12 cellular contexts compared by ENCODE assay signal in the genomic region with DNA sequence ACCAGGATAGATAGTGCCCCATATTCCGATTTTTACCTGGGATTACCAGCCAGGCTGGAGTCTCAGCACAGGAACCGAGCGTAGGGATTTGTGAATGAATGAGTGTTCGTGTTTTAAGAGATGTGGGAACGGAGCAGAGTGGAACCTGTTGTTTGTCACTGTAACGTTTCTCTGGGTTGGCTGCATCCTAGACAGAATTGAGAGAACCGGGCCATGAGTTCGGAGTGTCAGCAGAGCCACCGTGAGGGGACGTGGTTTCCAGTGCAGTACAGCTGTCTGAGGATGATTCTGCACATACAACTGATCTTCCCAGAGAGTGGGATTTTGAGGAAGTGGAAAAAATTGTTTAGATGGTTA. TPM values are rescaled to one million over a fixed set of nuclear protein-coding genes. Genes with fewer than 3 reads are reported as not detected.
A peak's percentile ranks its signal among the peaks of the same experiment; 100 is the strongest.
DNase-seq lines count a peak whose midpoint lies in the region; ATAC-seq and TF ChIP-seq lines count a peak whose summit lies in the region.
"Had no signal": no experiment of that assay in that cellular context is flagged by ENCODE, and none has a peak within 500 bp of the region (broad histone marks: within the 10 kb centered on the region; RNA-seq: fewer than 3 reads in every experiment).

No MANE protein-coding gene starts in this region.

- TF ChIP-seq POLR2A in esophagus squamous epithelium (IDR thresholded peaks at IDR 0.05), result no peak

- peak overlapping the region; percentile 75 for H3K4me2 ChIP-seq in parathyroid adenoma (ENCODE audit: low read length)

- ATAC-seq in CD4-positive, CD25-positive, alpha-beta regulatory T cell (ENCODE audit: low read depth in 2 of 2), result no peak
- peak in 1 of 4 experiments; percentile 27 for ATAC-seq in T-cell (replicated peaks in 1 of 4)
- no peak for ATAC-seq in HG03097 (IDR thresholded peaks at IDR 0.05; ENCODE audit: low FRiP score, unreplicated experiment)
- no peak for ATAC-seq in GM21526 (IDR thresholded peaks at IDR 0.05; ENCODE audit: low FRiP score, unreplicated experiment)
- ATAC-seq in GM19452 (IDR thresholded peaks at IDR 0.05; ENCODE audit: unreplicated experiment), result no peak

- peak overlapping the region; percentile 81 for H2AFZ ChIP-seq in parathyroid adenoma

- intact Hi-C loops in esophagus squamous epithelium (cut with DNase I), result no loop called here

- no peaks in the 10 kb centered on the region for H3K36me3 ChIP-seq in CD4-positive, CD25-positive, alpha-beta regulatory T cell (ENCODE audit: control insufficient read depth, insufficient read depth, low read length)
- no peaks in the 10 kb centered on the region for H3K36me3 ChIP-seq in esophagus squamous epithelium
- no peaks in the 10 kb centered on the region for H3K36me3 ChIP-seq in parathyroid adenoma (ENCODE audit: control insufficient read depth, insufficient read depth, low read length)

- H3K27me3 ChIP-seq in CD4-positive, CD25-positive, alpha-beta regulatory T cell (ENCODE audit: control insufficient read depth, insufficient read depth, low read length), result peaks cover 30% of the 10 kb centered on the region
- peaks cover 0 to 81% (median 9%) of the 10 kb centered on the region in 4 donors for H3K27me3 ChIP-seq in esophagus squamous epithelium
- no peaks in the 10 kb centered on the region for H3K27me3 ChIP-seq in parathyroid adenoma (ENCODE audit: control insufficient read depth, insufficient read depth, low read length)

- H3K27ac ChIP-seq in CD4-positive, CD25-positive, alpha-beta regulatory T cell (ENCODE audit: insufficient read depth, low read length, poor library complexity, severe bottlenecking), result no peak overlapping the region
- H3K27ac ChIP-seq in esophagus squamous epithelium, result no peak overlapping the region
- no peak overlapping the region for H3K27ac ChIP-seq in parathyroid adenoma

- no peak overlapping the region for H3K4me3 ChIP-seq in CD4-positive, CD25-positive, alpha-beta regulatory T cell (ENCODE audit: low read depth, low read length)
- H3K4me3 ChIP-seq in esophagus squamous epithelium, result peak overlapping the region; percentile 34 to 75 (median 52)
- no peak overlapping the region for H3K4me3 ChIP-seq in parathyroid adenoma (ENCODE audit: low read depth, low read length)

- DNase-seq in CD4-positive, CD25-positive, alpha-beta regulatory T cell, result no peak
- DNase-seq in T-cell (peak in 1 of 34 experiments; percentile 9), esophagus squamous epithelium (lab: John Stamatoyannopoulos, UW) (no peak), kidney glomerular epithelial cell (lab: John Stamatoyannopoulos, UW) (no peak)
- DNase-seq: activated gamma-delta T cell, NCI-H187 treated with DMSO at 0.1 percent for 48 hours had no signal

- CTCF ChIA-PET in T-cell (lab: Charles Lee), result interaction anchor here (0.5 to 1.2 kb wide), 2 partner anchors 9 to 67 kb away, joined by 3 to 4 read pairs; no protein-coding TSS in a partner anchor

- peaks cover 50% of the 10 kb centered on the region for H3K27me3 Mint-ChIP-seq in CD4-positive, CD25-positive, alpha-beta regulatory T cell
- H3K27me3 Mint-ChIP-seq in T-cell, result peaks cover 59 to 66% of the 10 kb centered on the region in 2 donors

- no peaks in the 10 kb centered on the region for H3K9me3 ChIP-seq in CD4-positive, CD25-positive, alpha-beta regulatory T cell (ENCODE audit: control insufficient read depth in 2 of 2, low read length in 2 of 2)
- no peaks in the 10 kb centered on the region for H3K9me3 ChIP-seq in esophagus squamous epithelium
- H3K9me3 ChIP-seq in parathyroid adenoma (ENCODE audit: control insufficient read depth, low read length), result no peaks in the 10 kb centered on the region

- TF ChIP-seq CTCF in esophagus squamous epithelium (IDR thresholded peaks at IDR 0.05) (no peak), parathyroid adenoma (IDR thresholded peaks at IDR 0.05) (no peak)

- H3K4me3 Mint-ChIP-seq in CD4-positive, CD25-positive, alpha-beta regulatory T cell, result peak overlapping the region in 3 of 4 donors; percentile 19 to 62 (median 52)
- peak overlapping the region; percentile 67 to 80 (median 70) for H3K4me3 Mint-ChIP-seq in T-cell

- WGBS in esophagus squamous epithelium, 2 donors, result 16 to 24% methylated on average over 7 to 10 of the region's 10 CpGs

- no peaks in the 10 kb centered on the region for H3K36me3 Mint-ChIP-seq in CD4-positive, CD25-positive, alpha-beta regulatory T cell
- H3K36me3 Mint-ChIP-seq in T-cell, result no peaks in the 10 kb centered on the region

- H3K4me1 ChIP-seq in CD4-positive, CD25-positive, alpha-beta regulatory T cell (ENCODE audit: control insufficient read depth, insufficient read depth, low read length, poor library complexity, severe bottlenecking), result peaks cover 9% of the 10 kb centered on the region
- peaks cover 4 to 16% (median 9%) of the 10 kb centered on the region in 3 donors for H3K4me1 ChIP-seq in esophagus squamous epithelium
- no peaks in the 10 kb centered on the region for H3K4me1 ChIP-seq in parathyroid adenoma

- H3K9ac ChIP-seq in parathyroid adenoma, result no peak overlapping the region

- H3K27ac Mint-ChIP-seq in CD4-positive, CD25-positive, alpha-beta regulatory T cell, result peak overlapping the region in 1 of 3 donors; percentile 5
- no peak overlapping the region for H3K27ac Mint-ChIP-seq in T-cell

- H3K9me3 Mint-ChIP-seq in CD4-positive, CD25-positive, alpha-beta regulatory T cell, result peaks cover 0 to 9% (median 0%) of the 10 kb centered on the region in 7 donors
- no peaks in the 10 kb centered on the region for H3K9me3 Mint-ChIP-seq in T-cell

- POLR2A ChIA-PET in T-cell (lab: Charles Lee), result no interaction called here

- peaks cover 0 to 15% (median under 1%) of the 10 kb centered on the region in 4 donors for H3K4me1 Mint-ChIP-seq in CD4-positive, CD25-positive, alpha-beta regulatory T cell
- peaks cover 7 to 18% (median 13%) of the 10 kb centered on the region in 3 donors for H3K4me1 Mint-ChIP-seq in T-cell

- no peaks in the 10 kb centered on the region for H3K79me2 ChIP-seq in parathyroid adenoma

RNA-seq across cellular contexts. Expression of gene PDE8B, which starts 1.2 kb away (rescaled TPM):
- not detected for total RNA-seq in CD4-positive, CD25-positive, alpha-beta regulatory T cell
- under 1 TPM in 2 of 4 donors, not detected in 2; 0.03 to 0.09 TPM for polyA plus RNA-seq in CD4-positive, CD25-positive, alpha-beta regulatory T cell
- under 1 TPM in 3 of 5 donors, not detected in 2; 0.15 to 0.66 (median 0.23) TPM for total RNA-seq in T-cell
- 1 to 10 TPM in 2 of 4 donors, under 1 TPM in 1, not detected in 1; 0.79 to 2.7 (median 1.4) TPM for total RNA-seq in esophagus squamous epithelium
- total RNA-seq: myocyte, SK-MEL-5 had no signal

Comparison
In these comparisons a context has a peak if more than half of its experiments do, and no peak if none do; other contexts are left out.
1. H3K4me3 ChIP-seq: peak in esophagus squamous epithelium (4 of 4); none in CD4-positive, CD25-positive, alpha-beta regulatory T cell (single experiment) and parathyroid adenoma (single experiment).